In the genomic region with DNA sequence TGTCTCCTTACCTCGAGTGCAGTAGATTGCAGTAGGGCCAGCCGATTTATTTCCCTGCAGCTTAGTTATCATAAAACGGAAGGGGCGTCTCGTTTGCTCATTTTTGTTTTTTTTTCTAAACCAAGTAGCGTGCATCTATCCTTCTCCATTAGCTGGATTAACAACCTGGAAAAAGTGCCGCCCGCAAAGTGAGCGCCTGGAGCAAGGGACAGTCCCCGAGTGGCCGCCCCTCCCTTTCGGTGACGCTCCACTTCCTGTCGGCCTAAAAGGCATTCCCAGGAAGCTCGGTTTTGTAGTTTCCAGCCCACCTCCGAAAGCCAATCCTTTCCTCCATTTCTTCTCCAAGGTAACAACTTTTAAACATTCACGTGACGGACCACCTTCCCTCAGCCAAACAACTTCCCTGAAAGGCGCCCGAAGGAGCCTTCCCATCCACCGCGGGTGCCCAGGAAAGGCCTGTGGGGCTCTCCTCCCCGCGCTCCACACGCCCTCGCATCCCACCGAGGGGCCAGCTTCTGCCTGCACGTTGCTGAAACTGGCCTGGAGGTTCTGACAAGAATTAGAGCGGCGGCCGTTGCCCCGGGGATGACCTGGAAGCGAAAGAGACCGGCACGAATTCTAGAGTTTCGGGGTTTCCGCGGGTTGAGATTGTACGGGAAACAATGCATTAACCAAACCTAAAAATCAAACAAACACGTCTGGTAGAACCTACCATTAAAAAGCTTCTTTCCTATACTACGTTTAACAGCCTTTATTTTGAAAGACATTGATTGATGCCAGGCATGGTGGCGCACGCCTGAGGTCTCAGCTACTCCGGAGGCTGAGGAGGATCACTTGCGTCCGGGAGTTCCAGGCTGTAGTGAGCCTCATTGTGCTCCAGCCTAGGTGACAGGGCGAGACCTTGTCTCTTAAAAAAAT, we compare ENCODE assay signal across 1 cellular context.
A peak's percentile ranks its signal among the peaks of the same experiment; 100 is the strongest.
TF ChIP-seq lines count a peak whose summit lies in the region.

A gene with protein sequence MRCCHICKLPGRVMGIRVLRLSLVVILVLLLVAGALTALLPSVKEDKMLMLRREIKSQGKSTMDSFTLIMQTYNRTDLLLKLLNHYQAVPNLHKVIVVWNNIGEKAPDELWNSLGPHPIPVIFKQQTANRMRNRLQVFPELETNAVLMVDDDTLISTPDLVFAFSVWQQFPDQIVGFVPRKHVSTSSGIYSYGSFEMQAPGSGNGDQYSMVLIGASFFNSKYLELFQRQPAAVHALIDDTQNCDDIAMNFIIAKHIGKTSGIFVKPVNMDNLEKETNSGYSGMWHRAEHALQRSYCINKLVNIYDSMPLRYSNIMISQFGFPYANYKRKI (minus strand): TSS at position 221 of the 918 bp plus-strand sequence. CDS start 6,085 bp downstream, outside the sequence.

TF ChIP-seq in GM12878, 131 proteins besides CTCF, POLR2A, EP300 and RAD21 (continued from another document and continues in another):
- TF ChIP-seq BHLHE40 (IDR thresholded peaks at IDR 0.05; ENCODE audit: borderline replicate concordance in 1 of 2, low read depth in 2 of 2, low read length in 1 of 2) (peak; percentile 31 to 74; a peak in 2 of 4 replicates), CBX5 (IDR thresholded peaks at IDR 0.05; ENCODE audit: low read depth) (no peak), NR2C1 (IDR thresholded peaks at IDR 0.05) (peak; percentile 95), MTA2 (IDR thresholded peaks at IDR 0.05; ENCODE audit: low read depth) (peak; percentile 12; the same call in 1 of the 2 replicates), PML (IDR thresholded peaks at IDR 0.05; ENCODE audit: low read length) (peak; percentile 56; the same call in 1 of the 2 replicates), ZNF24 (IDR thresholded peaks at IDR 0.05) (no peak), SIX5 (IDR thresholded peaks at IDR 0.05; ENCODE audit: low read depth, low read length, severe bottlenecking) (peak; percentile 24), TCF12 (IDR thresholded peaks at IDR 0.05; ENCODE audit: low read depth, low read length) (0 out of 2 replicates have a peak, but pooled peaks have one; percentile 4), POU2F2 (IDR thresholded peaks at IDR 0.05; ENCODE audit: borderline replicate concordance, low read depth, low read length) (no peak), TBL1XR1 (IDR thresholded peaks at IDR 0.05; ENCODE audit: low read depth, low read length) (no peak), SMAD1 (IDR thresholded peaks at IDR 0.05; ENCODE audit: low read depth, partially characterized antibody) (no peak), EED (IDR thresholded peaks at IDR 0.05; ENCODE audit: low read depth) (peak; percentile 79), NFIC (IDR thresholded peaks at IDR 0.05; ENCODE audit: low read depth, low read length) (0 out of 2 replicates have a peak, but pooled peaks have one; percentile 60), NRF1 (conservative IDR thresholded peaks at IDR 0.05; ENCODE audit: low read depth, low read length) (no peak), WRNIP1 (IDR thresholded peaks at IDR 0.05; ENCODE audit: borderline replicate concordance, low read depth, low read length) (no peak), ASH2L (IDR thresholded peaks at IDR 0.05; ENCODE audit: borderline replicate concordance, low read depth) (peak; percentile 64; the same call in 1 of the 2 replicates), RELA (IDR thresholded peaks at IDR 0.05; ENCODE audit: borderline replicate concordance, partially characterized antibody) (no peak), MYC (IDR thresholded peaks at IDR 0.05; ENCODE audit: insufficient read depth, insufficient read length, insufficient replicate concordance, low read length, severe bottlenecking) (no peak), MXI1 (IDR thresholded peaks at IDR 0.05; ENCODE audit: low read depth, low read length) (peak; percentile 94), RB1 (IDR thresholded peaks at IDR 0.05; ENCODE audit: borderline replicate concordance) (0 out of 2 replicates have a peak, but pooled peaks have one; percentile 34), FOXK2 (IDR thresholded peaks at IDR 0.05) (no peak), EZH2 (IDR thresholded peaks at IDR 0.05; ENCODE audit: borderline replicate concordance, control insufficient read depth, low read depth, low read length) (no peak), KAT2A (conservative IDR thresholded peaks at IDR 0.05; ENCODE audit: control insufficient read depth, low read depth, low read length) (no peak), RBBP5 (conservative IDR thresholded peaks at IDR 0.05) (no peak), SPI1 (IDR thresholded peaks at IDR 0.05; ENCODE audit: borderline replicate concordance, insufficient read depth, low read depth, low read length) (peak; percentile 49; the same call in 1 of the 2 replicates), STAT1 (conservative IDR thresholded peaks at IDR 0.05) (no peak), YY1 (IDR thresholded peaks at IDR 0.05; ENCODE audit: low read depth, low read length) (peak; percentile 40), FOXM1 (IDR thresholded peaks at IDR 0.05; ENCODE audit: low read depth, low read length) (0 out of 2 replicates have a peak, but pooled peaks have one; percentile 50), ZNF384 (IDR thresholded peaks at IDR 0.05; ENCODE audit: borderline replicate concordance, low read depth, low read length) (no peak), NR2C2 (IDR thresholded peaks at IDR 0.05; ENCODE audit: borderline replicate concordance, control insufficient read depth, insufficient read length, low read depth) (no peak), ATF7 (IDR thresholded peaks at IDR 0.05; ENCODE audit: low read depth) (no peak)
- TF ChIP-seq, protein P1, sequence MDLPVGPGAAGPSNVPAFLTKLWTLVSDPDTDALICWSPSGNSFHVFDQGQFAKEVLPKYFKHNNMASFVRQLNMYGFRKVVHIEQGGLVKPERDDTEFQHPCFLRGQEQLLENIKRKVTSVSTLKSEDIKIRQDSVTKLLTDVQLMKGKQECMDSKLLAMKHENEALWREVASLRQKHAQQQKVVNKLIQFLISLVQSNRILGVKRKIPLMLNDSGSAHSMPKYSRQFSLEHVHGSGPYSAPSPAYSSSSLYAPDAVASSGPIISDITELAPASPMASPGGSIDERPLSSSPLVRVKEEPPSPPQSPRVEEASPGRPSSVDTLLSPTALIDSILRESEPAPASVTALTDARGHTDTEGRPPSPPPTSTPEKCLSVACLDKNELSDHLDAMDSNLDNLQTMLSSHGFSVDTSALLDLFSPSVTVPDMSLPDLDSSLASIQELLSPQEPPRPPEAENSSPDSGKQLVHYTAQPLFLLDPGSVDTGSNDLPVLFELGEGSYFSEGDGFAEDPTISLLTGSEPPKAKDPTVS (IDR thresholded peaks at IDR 0.05; ENCODE audit: low read depth, low read length): no peak
- TF ChIP-seq, protein P2, sequence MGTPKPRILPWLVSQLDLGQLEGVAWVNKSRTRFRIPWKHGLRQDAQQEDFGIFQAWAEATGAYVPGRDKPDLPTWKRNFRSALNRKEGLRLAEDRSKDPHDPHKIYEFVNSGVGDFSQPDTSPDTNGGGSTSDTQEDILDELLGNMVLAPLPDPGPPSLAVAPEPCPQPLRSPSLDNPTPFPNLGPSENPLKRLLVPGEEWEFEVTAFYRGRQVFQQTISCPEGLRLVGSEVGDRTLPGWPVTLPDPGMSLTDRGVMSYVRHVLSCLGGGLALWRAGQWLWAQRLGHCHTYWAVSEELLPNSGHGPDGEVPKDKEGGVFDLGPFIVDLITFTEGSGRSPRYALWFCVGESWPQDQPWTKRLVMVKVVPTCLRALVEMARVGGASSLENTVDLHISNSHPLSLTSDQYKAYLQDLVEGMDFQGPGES (IDR thresholded peaks at IDR 0.05): no peak
- TF ChIP-seq, protein P3, sequence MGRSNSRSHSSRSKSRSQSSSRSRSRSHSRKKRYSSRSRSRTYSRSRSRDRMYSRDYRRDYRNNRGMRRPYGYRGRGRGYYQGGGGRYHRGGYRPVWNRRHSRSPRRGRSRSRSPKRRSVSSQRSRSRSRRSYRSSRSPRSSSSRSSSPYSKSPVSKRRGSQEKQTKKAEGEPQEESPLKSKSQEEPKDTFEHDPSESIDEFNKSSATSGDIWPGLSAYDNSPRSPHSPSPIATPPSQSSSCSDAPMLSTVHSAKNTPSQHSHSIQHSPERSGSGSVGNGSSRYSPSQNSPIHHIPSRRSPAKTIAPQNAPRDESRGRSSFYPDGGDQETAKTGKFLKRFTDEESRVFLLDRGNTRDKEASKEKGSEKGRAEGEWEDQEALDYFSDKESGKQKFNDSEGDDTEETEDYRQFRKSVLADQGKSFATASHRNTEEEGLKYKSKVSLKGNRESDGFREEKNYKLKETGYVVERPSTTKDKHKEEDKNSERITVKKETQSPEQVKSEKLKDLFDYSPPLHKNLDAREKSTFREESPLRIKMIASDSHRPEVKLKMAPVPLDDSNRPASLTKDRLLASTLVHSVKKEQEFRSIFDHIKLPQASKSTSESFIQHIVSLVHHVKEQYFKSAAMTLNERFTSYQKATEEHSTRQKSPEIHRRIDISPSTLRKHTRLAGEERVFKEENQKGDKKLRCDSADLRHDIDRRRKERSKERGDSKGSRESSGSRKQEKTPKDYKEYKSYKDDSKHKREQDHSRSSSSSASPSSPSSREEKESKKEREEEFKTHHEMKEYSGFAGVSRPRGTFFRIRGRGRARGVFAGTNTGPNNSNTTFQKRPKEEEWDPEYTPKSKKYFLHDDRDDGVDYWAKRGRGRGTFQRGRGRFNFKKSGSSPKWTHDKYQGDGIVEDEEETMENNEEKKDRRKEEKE (IDR thresholded peaks at IDR 0.05): no peak
- TF ChIP-seq, protein P4, sequence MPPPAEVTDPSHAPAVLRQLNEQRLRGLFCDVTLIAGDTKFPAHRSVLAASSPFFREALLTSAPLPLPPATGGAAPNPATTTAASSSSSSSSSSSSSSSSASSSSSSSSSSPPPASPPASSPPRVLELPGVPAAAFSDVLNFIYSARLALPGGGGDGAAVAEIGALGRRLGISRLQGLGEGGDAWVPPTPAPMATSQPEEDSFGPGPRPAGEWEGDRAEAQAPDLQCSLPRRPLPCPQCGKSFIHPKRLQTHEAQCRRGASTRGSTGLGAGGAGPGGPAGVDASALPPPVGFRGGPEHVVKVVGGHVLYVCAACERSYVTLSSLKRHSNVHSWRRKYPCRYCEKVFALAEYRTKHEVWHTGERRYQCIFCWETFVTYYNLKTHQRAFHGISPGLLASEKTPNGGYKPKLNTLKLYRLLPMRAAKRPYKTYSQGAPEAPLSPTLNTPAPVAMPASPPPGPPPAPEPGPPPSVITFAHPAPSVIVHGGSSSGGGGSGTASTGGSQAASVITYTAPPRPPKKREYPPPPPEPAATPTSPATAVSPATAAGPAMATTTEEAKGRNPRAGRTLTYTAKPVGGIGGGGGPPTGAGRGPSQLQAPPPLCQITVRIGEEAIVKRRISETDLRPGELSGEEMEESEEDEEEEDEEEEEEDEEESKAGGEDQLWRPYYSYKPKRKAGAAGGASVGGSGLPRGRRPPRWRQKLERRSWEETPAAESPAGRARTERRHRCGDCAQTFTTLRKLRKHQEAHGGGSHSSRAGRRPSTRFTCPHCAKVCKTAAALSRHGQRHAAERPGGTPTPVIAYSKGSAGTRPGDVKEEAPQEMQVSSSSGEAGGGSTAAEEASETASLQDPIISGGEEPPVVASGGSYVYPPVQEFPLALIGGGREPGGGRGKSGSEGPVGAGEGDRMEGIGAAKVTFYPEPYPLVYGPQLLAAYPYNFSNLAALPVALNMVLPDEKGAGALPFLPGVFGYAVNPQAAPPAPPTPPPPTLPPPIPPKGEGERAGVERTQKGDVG (CRISPR knock-in tag; IDR thresholded peaks at IDR 0.05): no peak
- TF ChIP-seq, protein P5, sequence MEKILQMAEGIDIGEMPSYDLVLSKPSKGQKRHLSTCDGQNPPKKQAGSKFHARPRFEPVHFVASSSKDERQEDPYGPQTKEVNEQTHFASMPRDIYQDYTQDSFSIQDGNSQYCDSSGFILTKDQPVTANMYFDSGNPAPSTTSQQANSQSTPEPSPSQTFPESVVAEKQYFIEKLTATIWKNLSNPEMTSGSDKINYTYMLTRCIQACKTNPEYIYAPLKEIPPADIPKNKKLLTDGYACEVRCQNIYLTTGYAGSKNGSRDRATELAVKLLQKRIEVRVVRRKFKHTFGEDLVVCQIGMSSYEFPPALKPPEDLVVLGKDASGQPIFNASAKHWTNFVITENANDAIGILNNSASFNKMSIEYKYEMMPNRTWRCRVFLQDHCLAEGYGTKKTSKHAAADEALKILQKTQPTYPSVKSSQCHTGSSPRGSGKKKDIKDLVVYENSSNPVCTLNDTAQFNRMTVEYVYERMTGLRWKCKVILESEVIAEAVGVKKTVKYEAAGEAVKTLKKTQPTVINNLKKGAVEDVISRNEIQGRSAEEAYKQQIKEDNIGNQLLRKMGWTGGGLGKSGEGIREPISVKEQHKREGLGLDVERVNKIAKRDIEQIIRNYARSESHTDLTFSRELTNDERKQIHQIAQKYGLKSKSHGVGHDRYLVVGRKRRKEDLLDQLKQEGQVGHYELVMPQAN (conservative IDR thresholded peaks at IDR 0.05): peak; percentile 96
- TF ChIP-seq, protein P6, sequence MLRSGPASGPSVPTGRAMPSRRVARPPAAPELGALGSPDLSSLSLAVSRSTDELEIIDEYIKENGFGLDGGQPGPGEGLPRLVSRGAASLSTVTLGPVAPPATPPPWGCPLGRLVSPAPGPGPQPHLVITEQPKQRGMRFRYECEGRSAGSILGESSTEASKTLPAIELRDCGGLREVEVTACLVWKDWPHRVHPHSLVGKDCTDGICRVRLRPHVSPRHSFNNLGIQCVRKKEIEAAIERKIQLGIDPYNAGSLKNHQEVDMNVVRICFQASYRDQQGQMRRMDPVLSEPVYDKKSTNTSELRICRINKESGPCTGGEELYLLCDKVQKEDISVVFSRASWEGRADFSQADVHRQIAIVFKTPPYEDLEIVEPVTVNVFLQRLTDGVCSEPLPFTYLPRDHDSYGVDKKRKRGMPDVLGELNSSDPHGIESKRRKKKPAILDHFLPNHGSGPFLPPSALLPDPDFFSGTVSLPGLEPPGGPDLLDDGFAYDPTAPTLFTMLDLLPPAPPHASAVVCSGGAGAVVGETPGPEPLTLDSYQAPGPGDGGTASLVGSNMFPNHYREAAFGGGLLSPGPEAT (IDR thresholded peaks at IDR 0.05; ENCODE audit: low read depth): peak; percentile 89
- TF ChIP-seq, protein P7, sequence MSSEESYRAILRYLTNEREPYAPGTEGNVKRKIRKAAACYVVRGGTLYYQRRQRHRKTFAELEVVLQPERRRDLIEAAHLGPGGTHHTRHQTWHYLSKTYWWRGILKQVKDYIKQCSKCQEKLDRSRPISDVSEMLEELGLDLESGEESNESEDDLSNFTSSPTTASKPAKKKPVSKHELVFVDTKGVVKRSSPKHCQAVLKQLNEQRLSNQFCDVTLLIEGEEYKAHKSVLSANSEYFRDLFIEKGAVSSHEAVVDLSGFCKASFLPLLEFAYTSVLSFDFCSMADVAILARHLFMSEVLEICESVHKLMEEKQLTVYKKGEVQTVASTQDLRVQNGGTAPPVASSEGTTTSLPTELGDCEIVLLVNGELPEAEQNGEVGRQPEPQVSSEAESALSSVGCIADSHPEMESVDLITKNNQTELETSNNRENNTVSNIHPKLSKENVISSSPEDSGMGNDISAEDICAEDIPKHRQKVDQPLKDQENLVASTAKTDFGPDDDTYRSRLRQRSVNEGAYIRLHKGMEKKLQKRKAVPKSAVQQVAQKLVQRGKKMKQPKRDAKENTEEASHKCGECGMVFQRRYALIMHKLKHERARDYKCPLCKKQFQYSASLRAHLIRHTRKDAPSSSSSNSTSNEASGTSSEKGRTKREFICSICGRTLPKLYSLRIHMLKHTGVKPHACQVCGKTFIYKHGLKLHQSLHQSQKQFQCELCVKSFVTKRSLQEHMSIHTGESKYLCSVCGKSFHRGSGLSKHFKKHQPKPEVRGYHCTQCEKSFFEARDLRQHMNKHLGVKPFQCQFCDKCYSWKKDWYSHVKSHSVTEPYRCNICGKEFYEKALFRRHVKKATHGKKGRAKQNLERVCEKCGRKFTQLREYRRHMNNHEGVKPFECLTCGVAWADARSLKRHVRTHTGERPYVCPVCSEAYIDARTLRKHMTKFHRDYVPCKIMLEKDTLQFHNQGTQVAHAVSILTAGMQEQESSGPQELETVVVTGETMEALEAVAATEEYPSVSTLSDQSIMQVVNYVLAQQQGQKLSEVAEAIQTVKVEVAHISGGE (CRISPR knock-in tag; IDR thresholded peaks at IDR 0.05): no peak
